ENCODE assay signal across 1 cellular context in genomic region chr17:81666342-81667191, GRCh38.
TF ChIP-seq lines count a peak whose summit lies in the region.

Gene CCDC137 (plus strand): TSS chr17:81666737. CDS start chr17:81666767, 30 bp downstream.
Gene OXLD1 (minus strand): TSS chr17:81666605. CDS start chr17:81666577, 28 bp downstream.

TF ChIP-seq in GM12878, 131 proteins besides CTCF, POLR2A, EP300 and RAD21 (continued from another document and continues in another):
- TF ChIP-seq CUX1 (IDR thresholded peaks at IDR 0.05; ENCODE audit: insufficient replicate concordance, low read depth, low read length) (no peak), SUPT20H (IDR thresholded peaks at IDR 0.05; ENCODE audit: borderline replicate concordance, control insufficient read depth, low read depth, low read length) (no peak), SP1 (IDR thresholded peaks at IDR 0.05; ENCODE audit: low read depth, low read length) (peak; percentile 93), WRNIP1 (IDR thresholded peaks at IDR 0.05; ENCODE audit: borderline replicate concordance, low read depth, low read length) (no peak), TAF1 (IDR thresholded peaks at IDR 0.05; ENCODE audit: borderline replicate concordance, low read depth, low read length) (peak; percentile 95), CBFB (IDR thresholded peaks at IDR 0.05; ENCODE audit: low read depth) (no peak; the same call in 1 of the 2 replicates), IRF5 (IDR thresholded peaks at IDR 0.05; ENCODE audit: borderline replicate concordance) (no peak), MYB (IDR thresholded peaks at IDR 0.05; ENCODE audit: borderline replicate concordance, low read depth, low read length) (no peak), ZNF622 (IDR thresholded peaks at IDR 0.05) (no peak), ZNF592 (IDR thresholded peaks at IDR 0.05) (no peak), SMC3 (IDR thresholded peaks at IDR 0.05; ENCODE audit: borderline replicate concordance, low read length) (no peak), CHD4 (IDR thresholded peaks at IDR 0.05) (no peak), CREB1 (IDR thresholded peaks at IDR 0.05; ENCODE audit: low read depth) (peak; percentile 61; the same call in 1 of the 2 replicates), SREBF1 (IDR thresholded peaks at IDR 0.05; ENCODE audit: low read length) (no peak), EZH2 (IDR thresholded peaks at IDR 0.05; ENCODE audit: borderline replicate concordance, control insufficient read depth, low read depth, low read length) (no peak), ATF7 (IDR thresholded peaks at IDR 0.05; ENCODE audit: low read depth) (no peak), ETV6 (conservative IDR thresholded peaks at IDR 0.05 in 1 of 2, IDR thresholded peaks at IDR 0.05 in 1 of 2; ENCODE audit: borderline replicate concordance in 1 of 2, low read depth in 1 of 2) (peak in 1 of 2 experiments; percentile 71; a peak in 1 of 4 replicates), STAT1 (conservative IDR thresholded peaks at IDR 0.05) (no peak), KDM1A (IDR thresholded peaks at IDR 0.05; ENCODE audit: borderline replicate concordance) (no peak), BCL3 (IDR thresholded peaks at IDR 0.05; ENCODE audit: borderline replicate concordance, insufficient read depth, low read depth, low read length, poor library complexity, severe bottlenecking) (no peak), E2F4 (IDR thresholded peaks at IDR 0.05; ENCODE audit: low read depth, low read length) (no peak), USF1 (IDR thresholded peaks at IDR 0.05; ENCODE audit: borderline replicate concordance, extremely low read length, insufficient read depth, low read depth, low read length) (no peak), TCF7 (IDR thresholded peaks at IDR 0.05; ENCODE audit: borderline replicate concordance) (no peak), TBL1XR1 (IDR thresholded peaks at IDR 0.05; ENCODE audit: low read depth, low read length) (no peak), E2F8 (IDR thresholded peaks at IDR 0.05; ENCODE audit: low read depth, partially characterized antibody) (peak; percentile 92), CBX3 (IDR thresholded peaks at IDR 0.05; ENCODE audit: borderline replicate concordance, low read depth) (no peak), NR2C2 (IDR thresholded peaks at IDR 0.05; ENCODE audit: borderline replicate concordance, control insufficient read depth, insufficient read length, low read depth) (no peak), PAX5 (IDR thresholded peaks at IDR 0.05; ENCODE audit: borderline replicate concordance, low read depth, low read length) (peak; percentile 86; the same call in 1 of the 2 replicates), YBX1 (IDR thresholded peaks at IDR 0.05) (no peak), ZSCAN29 (IDR thresholded peaks at IDR 0.05) (no peak), RCOR1 (conservative IDR thresholded peaks at IDR 0.05; ENCODE audit: low read depth, low read length) (no peak), MEF2B (IDR thresholded peaks at IDR 0.05; ENCODE audit: partially characterized antibody, poor library complexity, severe bottlenecking) (no peak), PKNOX1 (IDR thresholded peaks at IDR 0.05) (peak; percentile 100), TCF3 (IDR thresholded peaks at IDR 0.05; ENCODE audit: borderline replicate concordance, insufficient read depth, low read depth, low read length) (0 out of 2 replicates have a peak, but pooled peaks have one; percentile 32), RELB (IDR thresholded peaks at IDR 0.05; ENCODE audit: low read depth) (0 out of 2 replicates have a peak, but pooled peaks have one; percentile 21), JUND (IDR thresholded peaks at IDR 0.05; ENCODE audit: low read depth, low read length) (no peak)
